ENCODE assay signal across 1 cellular context in the genomic region with DNA sequence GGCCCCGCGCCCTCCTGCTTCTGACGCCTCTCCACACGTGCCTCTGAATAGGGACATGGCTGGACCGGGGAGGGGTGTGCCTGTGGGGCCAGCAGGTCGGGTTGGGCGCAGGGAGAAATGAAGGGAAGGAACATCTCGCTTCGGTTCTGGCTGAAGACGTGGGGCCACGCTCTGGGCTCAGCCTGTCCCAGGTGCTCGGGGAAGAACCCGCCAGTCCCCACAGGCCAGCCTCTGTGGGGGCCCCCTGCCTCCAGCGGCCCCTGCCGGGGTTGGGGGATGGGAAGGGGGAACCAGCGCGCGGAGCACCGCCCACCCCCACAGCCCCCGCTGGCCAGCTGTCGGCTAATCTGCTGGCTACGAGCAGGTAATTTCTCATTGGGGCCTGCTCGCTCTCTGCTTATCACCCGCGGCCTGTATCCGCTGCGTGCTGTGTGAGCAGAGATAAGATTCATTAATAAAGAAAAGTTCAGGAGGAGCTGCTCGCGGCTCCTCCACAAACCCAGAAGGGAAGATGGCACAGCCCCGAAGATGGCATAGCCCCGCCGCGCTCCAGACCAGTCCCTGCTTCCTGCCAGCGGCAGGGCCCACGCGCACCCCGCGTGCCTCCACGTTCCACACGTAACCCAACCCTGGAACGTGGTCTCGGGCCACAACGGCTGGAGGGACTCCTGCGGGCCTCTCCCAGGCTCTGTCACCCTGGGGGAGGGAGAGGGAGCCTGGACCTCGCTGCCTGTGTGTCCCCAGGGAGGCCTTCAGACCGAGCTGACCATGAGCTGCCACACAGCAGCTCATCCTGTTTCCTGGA.
TF ChIP-seq lines count a peak whose summit lies in the region.

No MANE protein-coding gene starts in this region.

TF ChIP-seq in K562, 482 proteins besides CTCF, POLR2A, EP300 and RAD21 (continued from another document and continues in another):
- TF ChIP-seq, protein P1, sequence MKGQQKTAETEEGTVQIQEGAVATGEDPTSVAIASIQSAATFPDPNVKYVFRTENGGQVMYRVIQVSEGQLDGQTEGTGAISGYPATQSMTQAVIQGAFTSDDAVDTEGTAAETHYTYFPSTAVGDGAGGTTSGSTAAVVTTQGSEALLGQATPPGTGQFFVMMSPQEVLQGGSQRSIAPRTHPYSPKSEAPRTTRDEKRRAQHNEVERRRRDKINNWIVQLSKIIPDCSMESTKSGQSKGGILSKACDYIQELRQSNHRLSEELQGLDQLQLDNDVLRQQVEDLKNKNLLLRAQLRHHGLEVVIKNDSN (CRISPR knock-in tag; IDR thresholded peaks at IDR 0.05), result 0 out of 2 replicates have a peak, but pooled peaks have one; percentile 70
- TF ChIP-seq PML (IDR thresholded peaks at IDR 0.05; ENCODE audit: low read length) (peak; percentile 97), CCNT2 (IDR thresholded peaks at IDR 0.05; ENCODE audit: borderline replicate concordance, extremely low read depth, insufficient read length, low read depth, low read length) (peak; percentile 99), ZBTB17 (CRISPR knock-in tag; IDR thresholded peaks at IDR 0.05) (peak; percentile 56; the same call in 1 of the 2 replicates), JUND (IDR thresholded peaks at IDR 0.05; ENCODE audit: borderline replicate concordance, low read depth, low read length) (peak; percentile 65), JUND (tag; IDR thresholded peaks at IDR 0.05; ENCODE audit: borderline replicate concordance, low read depth, low read length) (peak; percentile 55; the same call in 1 of the 3 replicates), ZBTB1 (CRISPR knock-in tag; IDR thresholded peaks at IDR 0.05; ENCODE audit: borderline replicate concordance, low read depth) (no peak; the same call in 1 of the 2 replicates), LEF1 (IDR thresholded peaks at IDR 0.05) (peak; percentile 87), HLTF (IDR thresholded peaks at IDR 0.05) (peak; percentile 76; the same call in 1 of the 2 replicates), ZBED1 (IDR thresholded peaks at IDR 0.05) (peak; percentile 85), ZNF431 (CRISPR knock-in tag; IDR thresholded peaks at IDR 0.05) (peak; percentile 30; the same call in 1 of the 2 replicates), ETS1 (conservative IDR thresholded peaks at IDR 0.05; ENCODE audit: control insufficient read depth, low read depth, low read length) (peak; percentile 94), NBN (IDR thresholded peaks at IDR 0.05; ENCODE audit: low read depth) (peak; percentile 76; the same call in 1 of the 2 replicates), CREBBP (IDR thresholded peaks at IDR 0.05; ENCODE audit: low read depth, low read length) (no peak), ZNF551 (CRISPR knock-in tag; IDR thresholded peaks at IDR 0.05) (no peak), ZNF707 (CRISPR knock-in tag; conservative IDR thresholded peaks at IDR 0.05) (0 out of 2 replicates have a peak, but pooled peaks have one; percentile 23), CREM (IDR thresholded peaks at IDR 0.05; ENCODE audit: low read depth) (peak; percentile 70; the same call in 1 of the 2 replicates), FOXJ2 (tag; IDR thresholded peaks at IDR 0.05) (no peak), CBFA2T3 (IDR thresholded peaks at IDR 0.05) (peak; percentile 99), FOXA3 (CRISPR knock-in tag; conservative IDR thresholded peaks at IDR 0.05 in 1 of 2, IDR thresholded peaks at IDR 0.05 in 1 of 2) (0 out of 4 replicates have a peak, but pooled peaks of 1 of the 2 experiments have one; percentile 21), ZNF766 (CRISPR knock-in tag; conservative IDR thresholded peaks at IDR 0.05) (peak; percentile 93), BCOR (IDR thresholded peaks at IDR 0.05) (peak; percentile 93), PPARD (CRISPR knock-in tag; IDR thresholded peaks at IDR 0.05) (no peak), ELF4 (CRISPR knock-in tag; IDR thresholded peaks at IDR 0.05) (peak; percentile 47; the same call in 1 of the 2 replicates), MEIS2 (IDR thresholded peaks at IDR 0.05; ENCODE audit: partially characterized antibody) (peak; percentile 88), BCLAF1 (IDR thresholded peaks at IDR 0.05; ENCODE audit: borderline replicate concordance in 1 of 2, control insufficient read depth in 1 of 2, low read depth in 2 of 2, low read length in 1 of 2) (0 out of 4 replicates have a peak, but pooled peaks of 1 of the 2 experiments have one; percentile 40), FUS (optimal IDR thresholded peaks at IDR 0.05; ENCODE audit: low read depth, low read length) (no peak), RBM39 (optimal IDR thresholded peaks at IDR 0.05; ENCODE audit: low read depth, low read length) (no peak), CSDE1 (IDR thresholded peaks at IDR 0.05) (peak in 1 of 2 experiments; percentile 40; a peak in 1 of 4 replicates), AFF1 (IDR thresholded peaks at IDR 0.05; ENCODE audit: low read depth in 1 of 2, partially characterized antibody in 2 of 2) (peak in 1 of 2 experiments; percentile 31), NFE2L1 (tag; IDR thresholded peaks at IDR 0.05; ENCODE audit: borderline replicate concordance, low read depth) (no peak), XRCC4 (IDR thresholded peaks at IDR 0.05; ENCODE audit: extremely low read depth, insufficient read depth, insufficient read length) (no peak), FOXP1 (CRISPR knock-in tag; IDR thresholded peaks at IDR 0.05) (peak; percentile 36; the same call in 1 of the 2 replicates), FOXM1 (IDR thresholded peaks at IDR 0.05; ENCODE audit: low read depth) (peak; percentile 95), FOXM1 (CRISPR knock-in tag; IDR thresholded peaks at IDR 0.05; ENCODE audit: low read depth) (no peak), GABPB2 (CRISPR knock-in tag; conservative IDR thresholded peaks at IDR 0.05) (no peak), NCOA1 (IDR thresholded peaks at IDR 0.05; ENCODE audit: low read depth) (peak; percentile 63; the same call in 1 of the 2 replicates), ZNF639 (CRISPR knock-in tag; conservative IDR thresholded peaks at IDR 0.05 in 1 of 2, IDR thresholded peaks at IDR 0.05 in 1 of 2) (peak in 1 of 2 experiments; percentile 88; a peak in 2 of 4 replicates), DMBX1 (CRISPR knock-in tag; IDR thresholded peaks at IDR 0.05; ENCODE audit: borderline replicate concordance) (peak; percentile 91), TEAD4 (IDR thresholded peaks at IDR 0.05; ENCODE audit: low read length) (peak; percentile 98), TEAD4 (CRISPR knock-in tag; IDR thresholded peaks at IDR 0.05; ENCODE audit: borderline replicate concordance) (no peak; the same call in 1 of the 2 replicates), ZFX (CRISPR knock-in tag; IDR thresholded peaks at IDR 0.05) (peak; percentile 85), NCOR1 (IDR thresholded peaks at IDR 0.05) (peak; percentile 98), HNRNPL (IDR thresholded peaks at IDR 0.05; ENCODE audit: low read depth, low read length) (peak; percentile 62; the same call in 1 of the 2 replicates), ZNF311 (CRISPR knock-in tag; IDR thresholded peaks at IDR 0.05) (peak; percentile 74), ZNF217 (CRISPR knock-in tag; IDR thresholded peaks at IDR 0.05) (no peak), HDGF (IDR thresholded peaks at IDR 0.05) (0 out of 2 replicates have a peak, but pooled peaks have one; percentile 32), NFIC (IDR thresholded peaks at IDR 0.05) (peak; percentile 95), CBX1 (IDR thresholded peaks at IDR 0.05; ENCODE audit: low read depth) (0 out of 2 replicates have a peak, but pooled peaks have one; percentile 64), GATAD2A (IDR thresholded peaks at IDR 0.05) (peak; percentile 74; the same call in 1 of the 2 replicates)
- TF ChIP-seq, protein P2, sequence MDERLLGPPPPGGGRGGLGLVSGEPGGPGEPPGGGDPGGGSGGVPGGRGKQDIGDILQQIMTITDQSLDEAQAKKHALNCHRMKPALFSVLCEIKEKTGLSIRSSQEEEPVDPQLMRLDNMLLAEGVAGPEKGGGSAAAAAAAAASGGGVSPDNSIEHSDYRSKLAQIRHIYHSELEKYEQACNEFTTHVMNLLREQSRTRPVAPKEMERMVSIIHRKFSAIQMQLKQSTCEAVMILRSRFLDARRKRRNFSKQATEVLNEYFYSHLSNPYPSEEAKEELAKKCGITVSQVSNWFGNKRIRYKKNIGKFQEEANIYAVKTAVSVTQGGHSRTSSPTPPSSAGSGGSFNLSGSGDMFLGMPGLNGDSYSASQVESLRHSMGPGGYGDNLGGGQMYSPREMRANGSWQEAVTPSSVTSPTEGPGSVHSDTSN (CRISPR knock-in tag; IDR thresholded peaks at IDR 0.05; ENCODE audit: low read depth), result no peak
- TF ChIP-seq, protein P2 (tag; conservative IDR thresholded peaks at IDR 0.05; ENCODE audit: low read depth), result peak; percentile 64
- TF ChIP-seq, protein P3, sequence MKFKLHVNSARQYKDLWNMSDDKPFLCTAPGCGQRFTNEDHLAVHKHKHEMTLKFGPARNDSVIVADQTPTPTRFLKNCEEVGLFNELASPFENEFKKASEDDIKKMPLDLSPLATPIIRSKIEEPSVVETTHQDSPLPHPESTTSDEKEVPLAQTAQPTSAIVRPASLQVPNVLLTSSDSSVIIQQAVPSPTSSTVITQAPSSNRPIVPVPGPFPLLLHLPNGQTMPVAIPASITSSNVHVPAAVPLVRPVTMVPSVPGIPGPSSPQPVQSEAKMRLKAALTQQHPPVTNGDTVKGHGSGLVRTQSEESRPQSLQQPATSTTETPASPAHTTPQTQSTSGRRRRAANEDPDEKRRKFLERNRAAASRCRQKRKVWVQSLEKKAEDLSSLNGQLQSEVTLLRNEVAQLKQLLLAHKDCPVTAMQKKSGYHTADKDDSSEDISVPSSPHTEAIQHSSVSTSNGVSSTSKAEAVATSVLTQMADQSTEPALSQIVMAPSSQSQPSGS (CRISPR knock-in tag; IDR thresholded peaks at IDR 0.05), result no peak
